ENCODE assay signal across 23 cellular contexts in the genomic region with DNA sequence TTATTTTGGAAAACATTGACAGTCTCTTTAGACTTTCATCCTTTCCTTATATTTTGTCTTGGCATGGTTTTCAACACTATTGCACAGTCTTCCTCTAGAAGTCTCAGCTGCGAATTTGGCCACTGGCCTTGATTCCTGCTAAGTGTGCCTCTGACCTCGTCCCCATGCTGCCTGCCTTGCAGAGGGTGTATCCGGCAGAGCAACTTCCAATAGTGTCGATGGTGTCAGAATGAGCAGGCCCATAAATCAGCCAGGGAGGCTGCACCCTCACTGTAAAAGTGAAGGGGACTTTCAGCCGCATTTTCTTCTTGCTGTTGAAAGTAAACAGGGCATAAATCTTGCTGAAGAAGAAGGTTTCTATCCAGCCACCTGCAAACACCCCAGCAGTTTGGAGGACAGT.
DNase-seq lines count a peak whose midpoint lies in the region; ATAC-seq and TF ChIP-seq lines count a peak whose summit lies in the region.
"Had no signal": no experiment of that assay in that cellular context is flagged by ENCODE, and none has a peak within 500 bp of the region (broad histone marks: within the 10 kb centered on the region; RNA-seq: fewer than 3 reads in every experiment).

No MANE protein-coding gene starts in this region.

- POLR2A ChIA-PET in MCF 10A (lab: Yijun Ruan, JAX) = no interaction called here

- no peak overlapping the region for H3K4me3 ChIP-seq in HUES6 (ENCODE audit: low read depth, low read length)
- H3K4me3 ChIP-seq: HAP-1, SJCRH30, smooth muscle cell had no signal

- no peak overlapping the region for H3K9ac ChIP-seq in HUES6 (ENCODE audit: low read length)

- no peaks in the 10 kb centered on the region for H3K36me3 Mint-ChIP-seq in MCF 10A (ENCODE audit: insufficient read depth, unreplicated experiment)
- H3K36me3 Mint-ChIP-seq: activated CD4-positive, alpha-beta memory T cell treated with anti-CD3 and anti-CD28 coated beads for 36 hours; activated naive CD8-positive, alpha-beta T cell treated with anti-CD3 and anti-CD28 coated beads, Interleukin-2, amount 10 ng/mL, durations not matched to agents 7 days and 5 days; CD4-positive, alpha-beta memory T cell; naive thymus-derived CD4-positive, alpha-beta T cell; stimulated activated memory B cell treated with anti-CD40 and anti-IgM and Interleukin-4, amounts not matched to agents 10 μg/mL and 1 μg/mL and 100 μg/mL, for 72 hours had no signal

- no peaks in the 10 kb centered on the region for H3K9me3 ChIP-seq in HUES6 (ENCODE audit: control insufficient read depth, insufficient read depth, low read depth, low read length)
- H3K9me3 ChIP-seq: HAP-1, SJCRH30 had no signal

- no peak overlapping the region for H3K4me3 Mint-ChIP-seq in MCF 10A (ENCODE audit: unreplicated experiment)
- H3K4me3 Mint-ChIP-seq: activated CD4-positive, alpha-beta memory T cell treated with anti-CD3 and anti-CD28 coated beads for 36 hours; activated naive CD8-positive, alpha-beta T cell treated with anti-CD3 and anti-CD28 coated beads, Interleukin-2, amount 10 ng/mL, durations not matched to agents 7 days and 5 days; CD4-positive, alpha-beta memory T cell; naive thymus-derived CD4-positive, alpha-beta T cell; stimulated activated memory B cell treated with anti-CD40 and anti-IgM and Interleukin-4, amounts not matched to agents 10 μg/mL and 1 μg/mL and 100 μg/mL, for 72 hours had no signal

- TF ChIP-seq POLR2A in GM18505 (IDR thresholded peaks at IDR 0.05; ENCODE audit: borderline replicate concordance, extremely low read depth, insufficient read depth, insufficient read length) = no peak

- DNase-seq in DMS79 treated with DMSO at 0.1 percent for 48 hours (lab: John Stamatoyannopoulos, UW) (peak; percentile 72), DMS79 (lab: John Stamatoyannopoulos, UW) (no peak), NCI-H774 (lab: John Stamatoyannopoulos, UW) (peak; percentile 18), left colon (peak; percentile 48 to 59), UCSD-AML1 (lab: John Stamatoyannopoulos, UW; ENCODE audit: unreplicated experiment) (no peak), MCF 10A (ENCODE audit: unreplicated experiment) (no peak)
- DNase-seq: activated CD4-positive, alpha-beta memory T cell treated with anti-CD3 and anti-CD28 coated beads for 36 hours; activated naive CD8-positive, alpha-beta T cell treated with anti-CD3 and anti-CD28 coated beads, Interleukin-2, amount 10 ng/mL, durations not matched to agents 7 days and 5 days; AML-193; CD4-positive, alpha-beta memory T cell; DND-41; glutamatergic neuron; naive thymus-derived CD4-positive, alpha-beta T cell; NK-92 treated with Interleukin-12 subunit alpha and Interleukin-12 subunit beta, amount 100 ng/mL, for 24 hours; SJCRH30; stimulated activated CD4-positive, alpha-beta T cell treated with anti-CD3 and anti-CD28 coated beads, Interleukin-2, amount 100 ng/mL, for 24 hours had no signal

- H3K4me1 Mint-ChIP-seq in MCF 10A (ENCODE audit: insufficient read depth, unreplicated experiment) = no peaks in the 10 kb centered on the region
- H3K4me1 Mint-ChIP-seq: activated naive CD8-positive, alpha-beta T cell treated with anti-CD3 and anti-CD28 coated beads, Interleukin-2, amount 10 ng/mL, durations not matched to agents 7 days and 5 days; CD4-positive, alpha-beta memory T cell; naive thymus-derived CD4-positive, alpha-beta T cell; stimulated activated memory B cell treated with anti-CD40 and anti-IgM and Interleukin-4, amounts not matched to agents 10 μg/mL and 1 μg/mL and 100 μg/mL, for 72 hours had no signal

- no peaks in the 10 kb centered on the region for H3K27me3 Mint-ChIP-seq in MCF 10A (ENCODE audit: insufficient read depth, unreplicated experiment)
- H3K27me3 Mint-ChIP-seq: activated CD4-positive, alpha-beta memory T cell treated with anti-CD3 and anti-CD28 coated beads for 36 hours; activated naive CD8-positive, alpha-beta T cell treated with anti-CD3 and anti-CD28 coated beads, Interleukin-2, amount 10 ng/mL, durations not matched to agents 7 days and 5 days; CD4-positive, alpha-beta memory T cell; stimulated activated memory B cell treated with anti-CD40 and anti-IgM and Interleukin-4, amounts not matched to agents 10 μg/mL and 1 μg/mL and 100 μg/mL, for 72 hours had no signal

- CTCF ChIA-PET in MCF 10A (lab: Yijun Ruan, JAX) = interaction anchor here (0.5 kb wide), 1 partner anchor 159 kb away, joined by 3 read pairs; no protein-coding TSS in a partner anchor

- no peaks in the 10 kb centered on the region for H3K27me3 ChIP-seq in HUES6 (ENCODE audit: control insufficient read depth, insufficient read depth, low read length)
- H3K27me3 ChIP-seq: SJCRH30 had no signal

- no peak for TF ChIP-seq CTCF in MCF 10A (IDR thresholded peaks at IDR 0.05; ENCODE audit: unreplicated experiment)

- H3K27ac ChIP-seq in HUES6 (ENCODE audit: low read depth, low read length) = peak overlapping the region; percentile 74; the same call in 1 of the 2 replicates
- H3K27ac ChIP-seq: HL-60, SJCRH30 had no signal

- no peaks in the 10 kb centered on the region for H3K9me3 Mint-ChIP-seq in MCF 10A (ENCODE audit: unreplicated experiment)
- H3K9me3 Mint-ChIP-seq: activated CD4-positive, alpha-beta memory T cell treated with anti-CD3 and anti-CD28 coated beads for 36 hours; activated naive CD8-positive, alpha-beta T cell treated with anti-CD3 and anti-CD28 coated beads, Interleukin-2, amount 10 ng/mL, durations not matched to agents 7 days and 5 days; stimulated activated memory B cell treated with anti-CD40 and anti-IgM and Interleukin-4, amounts not matched to agents 10 μg/mL and 1 μg/mL and 100 μg/mL, for 72 hours had no signal

- intact Hi-C loops in left colon (cut with DNase I, micrococcal nuclease) = no loop called here
- intact Hi-C loops in MCF 10A (cut with micrococcal nuclease) = no loop called here

- peaks cover 22% of the 10 kb centered on the region for H3K4me1 ChIP-seq in HUES6 (ENCODE audit: control insufficient read depth, insufficient read depth, low read length)
- H3K4me1 ChIP-seq: HAP-1, SJCRH30 had no signal

- H3K27ac Mint-ChIP-seq in MCF 10A (ENCODE audit: low read depth, unreplicated experiment) = no peak overlapping the region
- H3K27ac Mint-ChIP-seq: activated CD4-positive, alpha-beta memory T cell treated with anti-CD3 and anti-CD28 coated beads for 36 hours; activated naive CD8-positive, alpha-beta T cell treated with anti-CD3 and anti-CD28 coated beads, Interleukin-2, amount 10 ng/mL, durations not matched to agents 7 days and 5 days; CD4-positive, alpha-beta memory T cell; naive thymus-derived CD4-positive, alpha-beta T cell; stimulated activated memory B cell treated with anti-CD40 and anti-IgM and Interleukin-4, amounts not matched to agents 10 μg/mL and 1 μg/mL and 100 μg/mL, for 72 hours had no signal

- ATAC-seq in left colon (peak; percentile 98), GM18505 (IDR thresholded peaks at IDR 0.05; ENCODE audit: unreplicated experiment) (no peak)
- ATAC-seq: activated CD4-positive, CD25-positive, alpha-beta regulatory T cell treated with anti-CD3 and anti-CD28 coated beads, Interleukin-2, amount 50 U/mL, for 24 hours; naive thymus-derived CD4-positive, alpha-beta T cell; stimulated activated memory B cell treated with anti-CD40 and anti-IgM and Interleukin-4, amounts not matched to agents 10 μg/mL and 1 μg/mL and 100 μg/mL, for 72 hours had no signal

- no TSS peak for BruUV-seq in MCF 10A (replicated peaks; lab: Mats Ljungman, UMichigan)

- H3K36me3 ChIP-seq in HUES6 (ENCODE audit: control insufficient read depth, insufficient read depth, low read length) = no peaks in the 10 kb centered on the region
- H3K36me3 ChIP-seq: HAP-1, SJCRH30 had no signal

Comparison
In these comparisons a context has a peak if more than half of its experiments do, and no peak if none do; other contexts are left out.
1. DNase-seq: peak in DMS79 treated with DMSO at 0.1 percent for 48 hours (single experiment), NCI-H774 (single experiment) and left colon (2 of 2); none in DMS79 (single experiment), UCSD-AML1 (single experiment) and MCF 10A (single experiment).